1 cellular context compared by ENCODE assay signal in the genomic region with DNA sequence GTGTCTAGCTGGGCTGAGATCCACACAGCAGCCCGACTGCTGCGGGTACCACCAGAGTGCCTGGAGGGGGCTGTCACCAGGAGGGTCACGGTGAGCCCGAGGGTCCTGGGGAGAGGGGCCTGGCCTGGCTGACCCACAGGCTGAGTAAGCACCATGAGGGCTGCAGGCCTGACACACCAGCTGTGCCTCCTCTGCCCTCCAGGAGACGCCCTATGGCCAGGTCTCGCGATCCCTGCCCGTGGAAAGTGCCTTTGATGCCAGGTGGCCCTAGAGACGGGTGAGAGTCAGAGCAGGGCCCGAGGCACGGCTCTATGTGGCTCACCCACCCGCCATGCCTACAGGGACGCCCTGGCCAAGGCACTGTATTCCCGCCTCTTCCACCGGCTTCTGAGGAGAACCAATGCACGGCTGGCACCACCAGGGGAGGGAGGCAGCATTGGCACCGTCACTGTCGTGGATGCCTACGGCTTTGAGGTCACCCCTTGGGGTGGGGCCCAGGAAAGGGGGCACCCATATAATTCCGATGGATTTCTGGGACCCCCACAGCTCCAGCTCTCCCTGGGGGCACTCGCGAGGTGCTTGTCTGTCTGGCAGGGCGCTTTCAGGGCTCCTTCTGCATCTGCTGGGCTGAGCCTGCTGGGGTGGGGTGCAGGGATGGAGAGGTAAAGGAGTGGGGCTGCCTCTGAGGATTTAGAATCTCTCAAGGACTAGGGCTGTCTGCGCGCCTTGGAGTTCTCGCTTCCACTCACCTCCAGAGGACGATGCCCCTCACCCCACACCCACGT.
TF ChIP-seq lines count a peak whose summit lies in the region.

No MANE protein-coding gene starts in this region.

TF ChIP-seq in GM23338, 12 proteins besides CTCF, POLR2A, EP300 and RAD21 (continued from another document):
- TF ChIP-seq, protein P1, sequence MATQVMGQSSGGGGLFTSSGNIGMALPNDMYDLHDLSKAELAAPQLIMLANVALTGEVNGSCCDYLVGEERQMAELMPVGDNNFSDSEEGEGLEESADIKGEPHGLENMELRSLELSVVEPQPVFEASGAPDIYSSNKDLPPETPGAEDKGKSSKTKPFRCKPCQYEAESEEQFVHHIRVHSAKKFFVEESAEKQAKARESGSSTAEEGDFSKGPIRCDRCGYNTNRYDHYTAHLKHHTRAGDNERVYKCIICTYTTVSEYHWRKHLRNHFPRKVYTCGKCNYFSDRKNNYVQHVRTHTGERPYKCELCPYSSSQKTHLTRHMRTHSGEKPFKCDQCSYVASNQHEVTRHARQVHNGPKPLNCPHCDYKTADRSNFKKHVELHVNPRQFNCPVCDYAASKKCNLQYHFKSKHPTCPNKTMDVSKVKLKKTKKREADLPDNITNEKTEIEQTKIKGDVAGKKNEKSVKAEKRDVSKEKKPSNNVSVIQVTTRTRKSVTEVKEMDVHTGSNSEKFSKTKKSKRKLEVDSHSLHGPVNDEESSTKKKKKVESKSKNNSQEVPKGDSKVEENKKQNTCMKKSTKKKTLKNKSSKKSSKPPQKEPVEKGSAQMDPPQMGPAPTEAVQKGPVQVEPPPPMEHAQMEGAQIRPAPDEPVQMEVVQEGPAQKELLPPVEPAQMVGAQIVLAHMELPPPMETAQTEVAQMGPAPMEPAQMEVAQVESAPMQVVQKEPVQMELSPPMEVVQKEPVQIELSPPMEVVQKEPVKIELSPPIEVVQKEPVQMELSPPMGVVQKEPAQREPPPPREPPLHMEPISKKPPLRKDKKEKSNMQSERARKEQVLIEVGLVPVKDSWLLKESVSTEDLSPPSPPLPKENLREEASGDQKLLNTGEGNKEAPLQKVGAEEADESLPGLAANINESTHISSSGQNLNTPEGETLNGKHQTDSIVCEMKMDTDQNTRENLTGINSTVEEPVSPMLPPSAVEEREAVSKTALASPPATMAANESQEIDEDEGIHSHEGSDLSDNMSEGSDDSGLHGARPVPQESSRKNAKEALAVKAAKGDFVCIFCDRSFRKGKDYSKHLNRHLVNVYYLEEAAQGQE (IDR thresholded peaks at IDR 0.05; ENCODE audit: unreplicated experiment), result no peak
- TF ChIP-seq EZH2 (IDR thresholded peaks at IDR 0.05; ENCODE audit: low read depth, unreplicated experiment) (no peak), ZNF331 (CRISPR knock-in tag; IDR thresholded peaks at IDR 0.05; ENCODE audit: low read depth) (no peak), ZNF114 (CRISPR knock-in tag; IDR thresholded peaks at IDR 0.05) (no peak), NANOG (IDR thresholded peaks at IDR 0.05; ENCODE audit: borderline replicate concordance) (no peak), EZH2phosphoT487 (IDR thresholded peaks at IDR 0.05; ENCODE audit: unreplicated experiment) (no peak), POLR2AphosphoS5 (IDR thresholded peaks at IDR 0.05; ENCODE audit: low read depth) (no peak), STAT1 (IDR thresholded peaks at IDR 0.05; ENCODE audit: unreplicated experiment) (no peak)
- TF ChIP-seq, protein P2, sequence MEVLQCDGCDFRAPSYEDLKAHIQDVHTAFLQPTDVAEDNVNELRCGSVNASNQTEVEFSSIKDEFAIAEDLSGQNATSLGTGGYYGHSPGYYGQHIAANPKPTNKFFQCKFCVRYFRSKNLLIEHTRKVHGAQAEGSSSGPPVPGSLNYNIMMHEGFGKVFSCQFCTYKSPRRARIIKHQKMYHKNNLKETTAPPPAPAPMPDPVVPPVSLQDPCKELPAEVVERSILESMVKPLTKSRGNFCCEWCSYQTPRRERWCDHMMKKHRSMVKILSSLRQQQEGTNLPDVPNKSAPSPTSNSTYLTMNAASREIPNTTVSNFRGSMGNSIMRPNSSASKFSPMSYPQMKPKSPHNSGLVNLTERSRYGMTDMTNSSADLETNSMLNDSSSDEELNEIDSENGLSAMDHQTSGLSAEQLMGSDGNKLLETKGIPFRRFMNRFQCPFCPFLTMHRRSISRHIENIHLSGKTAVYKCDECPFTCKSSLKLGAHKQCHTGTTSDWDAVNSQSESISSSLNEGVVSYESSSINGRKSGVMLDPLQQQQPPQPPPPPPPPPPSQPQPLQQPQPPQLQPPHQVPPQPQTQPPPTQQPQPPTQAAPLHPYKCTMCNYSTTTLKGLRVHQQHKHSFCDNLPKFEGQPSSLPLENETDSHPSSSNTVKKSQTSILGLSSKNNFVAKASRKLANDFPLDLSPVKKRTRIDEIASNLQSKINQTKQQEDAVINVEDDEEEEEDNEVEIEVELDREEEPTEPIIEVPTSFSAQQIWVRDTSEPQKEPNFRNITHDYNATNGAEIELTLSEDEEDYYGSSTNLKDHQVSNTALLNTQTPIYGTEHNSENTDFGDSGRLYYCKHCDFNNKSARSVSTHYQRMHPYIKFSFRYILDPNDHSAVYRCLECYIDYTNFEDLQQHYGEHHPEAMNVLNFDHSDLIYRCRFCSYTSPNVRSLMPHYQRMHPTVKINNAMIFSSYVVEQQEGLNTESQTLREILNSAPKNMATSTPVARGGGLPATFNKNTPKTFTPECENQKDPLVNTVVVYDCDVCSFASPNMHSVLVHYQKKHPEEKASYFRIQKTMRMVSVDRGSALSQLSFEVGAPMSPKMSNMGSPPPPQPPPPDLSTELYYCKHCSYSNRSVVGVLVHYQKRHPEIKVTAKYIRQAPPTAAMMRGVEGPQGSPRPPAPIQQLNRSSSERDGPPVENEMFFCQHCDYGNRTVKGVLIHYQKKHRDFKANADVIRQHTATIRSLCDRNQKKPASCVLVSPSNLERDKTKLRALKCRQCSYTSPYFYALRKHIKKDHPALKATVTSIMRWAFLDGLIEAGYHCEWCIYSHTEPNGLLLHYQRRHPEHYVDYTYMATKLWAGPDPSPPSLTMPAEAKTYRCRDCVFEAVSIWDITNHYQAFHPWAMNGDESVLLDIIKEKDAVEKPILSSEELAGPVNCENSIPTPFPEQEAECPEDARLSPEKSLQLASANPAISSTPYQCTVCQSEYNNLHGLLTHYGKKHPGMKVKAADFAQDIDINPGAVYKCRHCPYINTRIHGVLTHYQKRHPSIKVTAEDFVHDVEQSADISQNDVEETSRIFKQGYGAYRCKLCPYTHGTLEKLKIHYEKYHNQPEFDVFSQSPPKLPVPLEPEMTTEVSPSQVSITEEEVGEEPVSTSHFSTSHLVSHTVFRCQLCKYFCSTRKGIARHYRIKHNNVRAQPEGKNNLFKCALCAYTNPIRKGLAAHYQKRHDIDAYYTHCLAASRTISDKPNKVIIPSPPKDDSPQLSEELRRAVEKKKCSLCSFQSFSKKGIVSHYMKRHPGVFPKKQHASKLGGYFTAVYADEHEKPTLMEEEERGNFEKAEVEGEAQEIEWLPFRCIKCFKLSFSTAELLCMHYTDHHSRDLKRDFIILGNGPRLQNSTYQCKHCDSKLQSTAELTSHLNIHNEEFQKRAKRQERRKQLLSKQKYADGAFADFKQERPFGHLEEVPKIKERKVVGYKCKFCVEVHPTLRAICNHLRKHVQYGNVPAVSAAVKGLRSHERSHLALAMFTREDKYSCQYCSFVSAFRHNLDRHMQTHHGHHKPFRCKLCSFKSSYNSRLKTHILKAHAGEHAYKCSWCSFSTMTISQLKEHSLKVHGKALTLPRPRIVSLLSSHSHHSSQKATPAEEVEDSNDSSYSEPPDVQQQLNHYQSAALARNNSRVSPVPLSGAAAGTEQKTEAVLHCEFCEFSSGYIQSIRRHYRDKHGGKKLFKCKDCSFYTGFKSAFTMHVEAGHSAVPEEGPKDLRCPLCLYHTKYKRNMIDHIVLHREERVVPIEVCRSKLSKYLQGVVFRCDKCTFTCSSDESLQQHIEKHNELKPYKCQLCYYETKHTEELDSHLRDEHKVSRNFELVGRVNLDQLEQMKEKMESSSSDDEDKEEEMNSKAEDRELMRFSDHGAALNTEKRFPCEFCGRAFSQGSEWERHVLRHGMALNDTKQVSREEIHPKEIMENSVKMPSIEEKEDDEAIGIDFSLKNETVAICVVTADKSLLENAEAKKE (CRISPR knock-in tag; IDR thresholded peaks at IDR 0.05), result no peak
